ENCODE assay signal across 21 cellular contexts in the genomic region with DNA sequence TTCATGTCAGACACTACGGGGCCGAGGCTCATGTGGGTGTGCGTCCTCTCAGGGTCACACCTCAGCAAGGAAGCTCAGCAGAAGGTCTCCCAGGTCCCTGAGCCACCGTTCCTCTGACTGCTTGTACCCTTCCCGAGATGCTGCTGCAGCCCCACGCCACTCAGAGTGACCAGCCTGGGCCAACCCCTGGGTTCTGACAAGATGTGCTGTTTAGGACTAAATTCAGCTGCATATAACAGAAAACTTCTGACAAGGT.
DNase-seq lines count a peak whose midpoint lies in the region; FAIRE-seq and TF ChIP-seq lines count a peak whose summit lies in the region.
"Had no signal": no experiment of that assay in that cellular context is flagged by ENCODE, and none has a peak within 500 bp of the region (broad histone marks: within the 10 kb centered on the region; RNA-seq: fewer than 3 reads in every experiment).

No MANE protein-coding gene starts in this region.

- H3K23ac ChIP-seq in H1 (ENCODE audit: insufficient read length) (no peak overlapping the region), neuronal stem cell (ENCODE audit: low read depth, low read length, poor library complexity) (no peak overlapping the region)

- H2BK12ac ChIP-seq in H1 (ENCODE audit: low read depth, low read length) (no peak overlapping the region), neuronal stem cell (ENCODE audit: low read length) (peak overlapping the region; percentile 96)

- H3K56ac ChIP-seq in H1 (replicated peaks; ENCODE audit: insufficient read length, low read depth, low read length) = no peak overlapping the region

- no peak for TF ChIP-seq EP300 in H1 (IDR thresholded peaks at IDR 0.05; ENCODE audit: borderline replicate concordance in 1 of 2, low read depth in 2 of 2, low read length in 2 of 2)

- no peak overlapping the region for H3K4me3 Mint-ChIP-seq in chondrocyte (ENCODE audit: unreplicated experiment)
- H3K4me3 Mint-ChIP-seq: CD4-positive, alpha-beta T cell; CD8-positive, alpha-beta T cell had no signal

- H3K4me1 ChIP-seq in H1 (replicated peaks in 1 of 4; ENCODE audit: control insufficient read depth in 3 of 4, insufficient read depth in 4 of 4, low read length in 3 of 4) (peaks cover 3 to 8% (median 5%) of the 10 kb centered on the region in 4 experiments), neuronal stem cell (ENCODE audit: control insufficient read depth in 2 of 2, insufficient read depth in 1 of 2, low read depth in 1 of 2, low read length in 2 of 2) (peaks cover 13 to 14% of the 10 kb centered on the region in 2 donors), BE2C (no peaks in the 10 kb centered on the region)
- H3K4me1 ChIP-seq: Caco-2 had no signal

- H3K36me3 Mint-ChIP-seq in chondrocyte (ENCODE audit: low read depth) = no peaks in the 10 kb centered on the region
- H3K36me3 Mint-ChIP-seq: CD8-positive, alpha-beta T cell had no signal

- H3K79me2 ChIP-seq in H1 (ENCODE audit: control insufficient read depth in 1 of 2, insufficient read depth in 2 of 2, low read length in 2 of 2) = no peaks in the 10 kb centered on the region

- H3K27me3 ChIP-seq in H1 (replicated peaks in 1 of 4; ENCODE audit: control insufficient read depth in 3 of 4, extremely low read depth in 1 of 4, insufficient read depth in 3 of 4, low read length in 3 of 4) = no peaks in the 10 kb centered on the region; a peak in 1 of 7 replicates
- no peaks in the 10 kb centered on the region for H3K27me3 ChIP-seq in neuronal stem cell (ENCODE audit: control insufficient read depth in 3 of 3, insufficient read depth in 3 of 3, low read depth in 1 of 3, low read length in 3 of 3)
- H3K27me3 ChIP-seq in BE2C = no peaks in the 10 kb centered on the region

- no peaks in the 10 kb centered on the region for H3K36me3 ChIP-seq in H1 (ENCODE audit: control insufficient read depth in 2 of 4, insufficient read depth in 4 of 4, low read length in 3 of 4)
- peaks cover 0 to 2% of the 10 kb centered on the region in 2 donors for H3K36me3 ChIP-seq in neuronal stem cell (replicated peaks in 1 of 2; ENCODE audit: control insufficient read depth in 2 of 2, insufficient read depth in 2 of 2, low read length in 2 of 2)
- H3K36me3 ChIP-seq in BE2C = no peaks in the 10 kb centered on the region
- H3K36me3 ChIP-seq: BLaER1 treated with 17β-estradiol and CSF1 and Interleukin-3, amounts not matched to agents 10 nM and 100 nM had no signal

- no peak overlapping the region for H2AFZ ChIP-seq in H1 (ENCODE audit: low read length)
- no peak overlapping the region for H2AFZ ChIP-seq in neuronal stem cell (ENCODE audit: low read length)

- H3K9me3 ChIP-seq in H1 (ENCODE audit: insufficient read depth in 2 of 2, low read depth in 1 of 2, low read length in 1 of 2) = no peaks in the 10 kb centered on the region
- peaks cover 7 to 28% of the 10 kb centered on the region in 2 donors for H3K9me3 ChIP-seq in neuronal stem cell (replicated peaks in 1 of 2; ENCODE audit: control insufficient read depth in 2 of 2, insufficient read depth in 1 of 2, low read depth in 1 of 2, low read length in 2 of 2)
- no peaks in the 10 kb centered on the region for H3K9me3 ChIP-seq in BE2C
- H3K9me3 ChIP-seq: Caco-2 had no signal

- H3K79me1 ChIP-seq in H1 (ENCODE audit: low read depth, low read length) (no peaks in the 10 kb centered on the region), neuronal stem cell (ENCODE audit: low read depth, low read length) (peaks cover 2% of the 10 kb centered on the region)

- H3K18ac ChIP-seq in H1 (ENCODE audit: extremely low read depth, low read length) (no peak overlapping the region), neuronal stem cell (ENCODE audit: low read length) (peak overlapping the region; percentile 86)

- H3K14ac ChIP-seq in H1 (ENCODE audit: insufficient read length) (no peak overlapping the region), neuronal stem cell (ENCODE audit: low read length) (no peak overlapping the region)

- no peaks in the 10 kb centered on the region for H3K23me2 ChIP-seq in H1 (ENCODE audit: low read depth, low read length)

- no peak overlapping the region for H3K4me2 ChIP-seq in H1 (ENCODE audit: insufficient read depth in 1 of 2, low read depth in 2 of 2, low read length in 2 of 2)
- H3K4me2 ChIP-seq in neuronal stem cell (ENCODE audit: insufficient read depth, low read length, poor library complexity, severe bottlenecking) = no peak overlapping the region
- H3K4me2 ChIP-seq: BLaER1 treated with 17β-estradiol and CSF1 and Interleukin-3, amounts not matched to agents 10 nM and 100 nM had no signal

- H3K27ac ChIP-seq in H1 (ENCODE audit: low read depth, low read length) (no peak overlapping the region), neuronal stem cell (replicated peaks; ENCODE audit: low read length) (no peak overlapping the region)
- H3K27ac ChIP-seq: BLaER1 treated with 17β-estradiol and CSF1 and Interleukin-3, amounts not matched to agents 10 nM and 100 nM; C4-2B had no signal

- H4K8ac ChIP-seq in H1 (ENCODE audit: extremely low read depth, insufficient read depth, low read length) (no peak overlapping the region; the same call in 1 of the 2 replicates), neuronal stem cell (ENCODE audit: low read depth, low read length) (no peak overlapping the region)

- H2BK120ac ChIP-seq in H1 (replicated peaks; ENCODE audit: low read depth, low read length) (no peak overlapping the region), neuronal stem cell (ENCODE audit: low read depth, low read length) (peak overlapping the region; percentile 96)

- no peak overlapping the region for H2BK20ac ChIP-seq in H1 (ENCODE audit: low read length)

- H2BK15ac ChIP-seq in H1 (ENCODE audit: low read length) (no peak overlapping the region), neuronal stem cell (ENCODE audit: low read length) (peak overlapping the region; percentile 41)

- CTCF ChIA-PET in H1 (lab: Charles Lee; ENCODE audit: partially characterized antibody) = interaction anchor here (1.3 to 2.0 kb wide), 3 partner anchors 8 to 27 kb away, joined by 4 to 5 read pairs (median 5); no protein-coding TSS in a partner anchor

- H3K4me3 ChIP-seq in H1 (ENCODE audit: extremely low read depth in 1 of 4, insufficient read depth in 2 of 4, low read depth in 3 of 4, low read length in 4 of 4) = no peak overlapping the region
- H3K4me3 ChIP-seq in neuronal stem cell (ENCODE audit: low read length in 2 of 2) = peak overlapping the region in 1 of 2 donors; percentile 31
- no peak overlapping the region for H3K4me3 ChIP-seq in BE2C (ENCODE audit: low read depth, low read length)
- H3K4me3 ChIP-seq: BLaER1 treated with 17β-estradiol and CSF1 and Interleukin-3, amounts not matched to agents 10 nM and 100 nM had no signal

- H3K4ac ChIP-seq in H1 (replicated peaks; ENCODE audit: insufficient read length, low read depth, low read length) = no peak overlapping the region
- no peak overlapping the region for H3K4ac ChIP-seq in neuronal stem cell (ENCODE audit: low read length)

- H2AK5ac ChIP-seq in H1 (ENCODE audit: low read depth, low read length) = no peak overlapping the region
- H2AK5ac ChIP-seq in neuronal stem cell (ENCODE audit: low read depth, low read length) = peak overlapping the region; percentile 95

- TF ChIP-seq RAD21 in H1 (IDR thresholded peaks at IDR 0.05 in 1 of 2, conservative IDR thresholded peaks at IDR 0.05 in 1 of 2; ENCODE audit: low read depth in 2 of 2, low read length in 2 of 2) = no peak

- H3K27me3 Mint-ChIP-seq in chondrocyte (ENCODE audit: low read depth) = no peaks in the 10 kb centered on the region
- H3K27me3 Mint-ChIP-seq: CD4-positive, alpha-beta T cell had no signal

- 96% methylated on average over 6 of the region's 6 CpGs; no CpG with 5 or more reads in 1 of the 2 experiments for WGBS in H1 (ENCODE audit: extremely low coverage in 1 of 2, insufficient coverage in 1 of 2, insufficient read length in 1 of 2, insufficient replicate concordance in 2 of 2, low coverage in 1 of 2, low lambda C conversion rate in 2 of 2, missing lambda C conversion rate in 1 of 2), 2 experiments
- WGBS in neuronal stem cell (ENCODE audit: extremely low coverage in 2 of 2, insufficient read length in 2 of 2, insufficient replicate concordance in 1 of 2), 2 donors = no CpG with 5 or more reads among the region's 6 CpGs

- H3K9me3 Mint-ChIP-seq in chondrocyte (ENCODE audit: low read depth) = no peaks in the 10 kb centered on the region
- H3K9me3 Mint-ChIP-seq: CD4-positive, alpha-beta T cell; CD8-positive, alpha-beta T cell had no signal

- H3K9ac ChIP-seq in H1 (replicated peaks in 1 of 4; ENCODE audit: extremely low read depth in 1 of 4, low read depth in 3 of 4, low read length in 3 of 4) (no peak overlapping the region), neuronal stem cell (ENCODE audit: low read depth, low read length, poor library complexity) (peak overlapping the region; percentile 27)
- H3K9ac ChIP-seq: BLaER1 treated with 17β-estradiol and CSF1 and Interleukin-3, amounts not matched to agents 10 nM and 100 nM had no signal

- no peaks in the 10 kb centered on the region for H4K20me1 ChIP-seq in H1 (replicated peaks in 1 of 2; ENCODE audit: control insufficient read depth in 1 of 2, insufficient read depth in 2 of 2, low read length in 2 of 2)
- H4K20me1 ChIP-seq: BLaER1 treated with 17β-estradiol and CSF1 and Interleukin-3, amounts not matched to agents 10 nM and 100 nM had no signal

- TF ChIP-seq CTCF in chondrocyte (IDR thresholded peaks at IDR 0.05) (no peak), H1 (IDR thresholded peaks at IDR 0.05; ENCODE audit: control extremely low read depth in 1 of 3, insufficient read depth in 1 of 3, low read depth in 1 of 3, low read length in 3 of 3) (no peak), BE2C (IDR thresholded peaks at IDR 0.05; ENCODE audit: low read depth, low read length) (no peak)

- H3K4me1 Mint-ChIP-seq in chondrocyte (ENCODE audit: low read depth) = peaks cover 7% of the 10 kb centered on the region

- H4K91ac ChIP-seq in H1 (replicated peaks; ENCODE audit: insufficient read length, low read length) (peak overlapping the region; percentile 0), neuronal stem cell (ENCODE audit: low read depth, low read length, poor library complexity) (peak overlapping the region; percentile 88)

- TF ChIP-seq POLR2A in H1 (IDR thresholded peaks at IDR 0.05; ENCODE audit: control extremely low read depth in 1 of 2, low read depth in 2 of 2, low read length in 2 of 2) = no peak

- H3K27ac Mint-ChIP-seq in chondrocyte (ENCODE audit: unreplicated experiment) = no peak overlapping the region
- H3K27ac Mint-ChIP-seq: CD4-positive, alpha-beta T cell; CD8-positive, alpha-beta T cell had no signal

- DNase-seq in chondrocyte (ENCODE audit: low spot score) (peak; percentile 71), H1 (ENCODE audit: low read depth in 1 of 2, low spot score in 2 of 2) (no peak), neuronal stem cell (ENCODE audit: low spot score) (no peak), NCI-H2227 (lab: John Stamatoyannopoulos, UW; ENCODE audit: unreplicated experiment) (no peak), BE2C (no peak), NK-92 (lab: John Stamatoyannopoulos, UW; ENCODE audit: unreplicated experiment) (no peak)
- DNase-seq: 8988T; ACHN; Caco-2; Calu3; CD4-positive, alpha-beta T cell; CD8-positive, alpha-beta T cell; DMS79 treated with DMSO at 0.1 percent for 48 hours; GF-D8 had no signal

- no peak overlapping the region for H2BK5ac ChIP-seq in H1 (ENCODE audit: low read depth, low read length)
- no peak overlapping the region for H2BK5ac ChIP-seq in neuronal stem cell (ENCODE audit: low read length)

- H4K5ac ChIP-seq in H1 (ENCODE audit: insufficient read length, low read depth, low read length) = no peak overlapping the region

- POLR2A ChIA-PET in H1 (lab: Charles Lee; ENCODE audit: partially characterized antibody) = no interaction called here

- FAIRE-seq in H1 (lab: Jason Lieb, UNC) = no peak
- FAIRE-seq: A204.1, D721Med, G401.6, GM12891, GM19239 had no signal
